8 cellular contexts compared by ENCODE assay signal in genomic region chrX:107684956-107685385, GRCh38. TPM values are rescaled to one million over a fixed set of nuclear protein-coding genes. Genes with fewer than 3 reads are reported as not detected.
A peak's percentile ranks its signal among the peaks of the same experiment; 100 is the strongest.
DNase-seq lines count a peak whose midpoint lies in the region; ATAC-seq and TF ChIP-seq lines count a peak whose summit lies in the region.

No MANE protein-coding gene starts in this region.

- ATAC-seq in HG03045 (IDR thresholded peaks at IDR 0.05; ENCODE audit: unreplicated experiment) (peak; percentile 85), HG03439 (IDR thresholded peaks at IDR 0.05; ENCODE audit: unreplicated experiment) (no peak)

- H3K27me3 Mint-ChIP-seq in activated CD4-positive, alpha-beta T cell treated with anti-CD3 and anti-CD28 coated beads, Interleukin-2, amount 10 ng/mL, durations not matched to agents 7 days and 5 days = no peaks in the 10 kb centered on the region

- no peaks in the 10 kb centered on the region for H3K27me3 ChIP-seq in prostate gland (replicated peaks; ENCODE audit: insufficient read depth)

- H3K4me3 Mint-ChIP-seq in activated CD4-positive, alpha-beta T cell treated with anti-CD3 and anti-CD28 coated beads, Interleukin-2, amount 10 ng/mL, durations not matched to agents 7 days and 5 days = no peak overlapping the region

- no peaks in the 10 kb centered on the region for H3K9me3 Mint-ChIP-seq in activated CD4-positive, alpha-beta T cell treated with anti-CD3 and anti-CD28 coated beads, Interleukin-2, amount 10 ng/mL, durations not matched to agents 7 days and 5 days

- H3K27ac ChIP-seq in prostate gland = peak overlapping the region; percentile 41 to 61

- intact Hi-C loops in prostate gland (cut with DNase I) = no loop called here

- no peak for DNase-seq in activated CD4-positive, alpha-beta T cell treated with anti-CD3 and anti-CD28 coated beads, Interleukin-2, amount 10 ng/mL, durations not matched to agents 7 days and 5 days
- DNase-seq in activated CD4-positive, alpha-beta T cell treated with anti-CD3 and anti-CD28 coated beads for 4 hours = no peak
- DNase-seq in fibroblast of mammary gland (ENCODE audit: low read depth) = peak; percentile 87
- DNase-seq in prostate gland (ENCODE audit: low spot score) = peak; percentile 90
- no peak for DNase-seq in NCI-H2029 (lab: John Stamatoyannopoulos, UW)

- no peak overlapping the region for H3K4me3 ChIP-seq in fibroblast of mammary gland (ENCODE audit: control insufficient read depth, low read depth, low read length)
- no peak overlapping the region for H3K4me3 ChIP-seq in prostate gland

- WGBS in prostate gland = 28% methylated on average over 5 of the region's 5 CpGs

- TF ChIP-seq CTCF in fibroblast of mammary gland (conservative IDR thresholded peaks at IDR 0.05; ENCODE audit: control insufficient read depth, insufficient read depth, low read depth, low read length) (no peak), prostate gland (IDR thresholded peaks at IDR 0.05) (no peak)

- CTCF ChIA-PET in activated CD4-positive, alpha-beta T cell treated with anti-CD3 and anti-CD28 coated beads, Interleukin-2, amount 10 ng/mL, durations not matched to agents 7 days and 5 days (lab: Charles Lee) = interaction anchor here (0.7 to 4.5 kb wide), 5 partner anchors 11 to 791 kb away, joined by 3 to 21 read pairs (median 3); no protein-coding TSS in a partner anchor

- H3K4me1 ChIP-seq in prostate gland (replicated peaks) = no peaks in the 10 kb centered on the region

- no peaks in the 10 kb centered on the region for H3K9me3 ChIP-seq in prostate gland

- TF ChIP-seq POLR2A in Raji (IDR thresholded peaks at IDR 0.05; ENCODE audit: insufficient read depth, low read depth, low read length) (peak; percentile 48; the same call in 1 of the 2 replicates), prostate gland (IDR thresholded peaks at IDR 0.05) (peak; percentile 52)

- H3K36me3 ChIP-seq in prostate gland = no peaks in the 10 kb centered on the region

- POLR2A ChIA-PET in activated CD4-positive, alpha-beta T cell treated with anti-CD3 and anti-CD28 coated beads, Interleukin-2, amount 10 ng/mL, durations not matched to agents 7 days and 5 days (lab: Charles Lee) = interaction anchor here (0.5 kb wide), 1 partner anchor 794 kb away, joined by 3 read pairs; no protein-coding TSS in a partner anchor

- peaks cover 45% of the 10 kb centered on the region for H3K4me1 Mint-ChIP-seq in activated CD4-positive, alpha-beta T cell treated with anti-CD3 and anti-CD28 coated beads, Interleukin-2, amount 10 ng/mL, durations not matched to agents 7 days and 5 days

- H3K36me3 Mint-ChIP-seq in activated CD4-positive, alpha-beta T cell treated with anti-CD3 and anti-CD28 coated beads, Interleukin-2, amount 10 ng/mL, durations not matched to agents 7 days and 5 days (ENCODE audit: low read depth) = no peaks in the 10 kb centered on the region

- H3K27ac Mint-ChIP-seq in activated CD4-positive, alpha-beta T cell treated with anti-CD3 and anti-CD28 coated beads, Interleukin-2, amount 10 ng/mL, durations not matched to agents 7 days and 5 days = peak overlapping the region; percentile 64

RNA-seq across cellular contexts. Expression of gene PRPS1, which starts 56.7 kb away (rescaled TPM):
- 10 to 100 TPM; 68.9 to 73.4 TPM for total RNA-seq in activated CD4-positive, alpha-beta T cell treated with anti-CD3 and anti-CD28 coated beads, Interleukin-2, amount 10 ng/mL, durations not matched to agents 7 days and 5 days
- total RNA-seq in prostate gland = 10 to 100 TPM; 37.5 to 37.6 TPM

Comparison
In these comparisons a context has a peak if more than half of its experiments do, and no peak if none do; other contexts are left out.
1. DNase-seq: peak in fibroblast of mammary gland (single experiment) and prostate gland (single experiment); none in activated CD4-positive, alpha-beta T cell treated with anti-CD3 and anti-CD28 coated beads, Interleukin-2, amount 10 ng/mL, durations not matched to agents 7 days and 5 days (single experiment), activated CD4-positive, alpha-beta T cell treated with anti-CD3 and anti-CD28 coated beads for 4 hours (0 of 2) and NCI-H2029 (single experiment).